In genomic region chr6:106820412-106820852, GRCh38 we compare ENCODE assay signal across 18 cellular contexts.
DNase-seq lines count a peak whose midpoint lies in the region; FAIRE-seq and TF ChIP-seq lines count a peak whose summit lies in the region.
"Had no signal": no experiment of that assay in that cellular context is flagged by ENCODE, and none has a peak within 500 bp of the region (broad histone marks: within the 10 kb centered on the region; RNA-seq: fewer than 3 reads in every experiment).

No MANE protein-coding gene starts in this region.

- H3K18ac ChIP-seq in trophoblast cell (ENCODE audit: low read length), result no peak overlapping the region

- H4K8ac ChIP-seq in trophoblast cell (ENCODE audit: low read depth, low read length), result no peak overlapping the region

- no peak overlapping the region for H4K91ac ChIP-seq in trophoblast cell (ENCODE audit: low read depth, low read length)

- no peak overlapping the region for H4K12ac ChIP-seq in trophoblast cell (ENCODE audit: low read depth, low read length)

- H3K9ac ChIP-seq in endodermal cell (ENCODE audit: extremely low read depth, low read length, poor library complexity, severe bottlenecking) (no peak overlapping the region), trophoblast cell (ENCODE audit: low read length) (no peak overlapping the region)

- peak; percentile 88 for DNase-seq in EL
- peak; percentile 14 for DNase-seq in MV-4-11 (lab: John Stamatoyannopoulos, UW)
- no peak for DNase-seq in endodermal cell
- DNase-seq in trophoblast cell, result peak; percentile 30 to 66
- DNase-seq in foreskin fibroblast, result no peak
- DNase-seq in NCI-H1417 treated with DMSO at 0.1 percent for 48 hours (lab: John Stamatoyannopoulos, UW), result no peak
- no peak for DNase-seq in GM12891 (ENCODE audit: insufficient read length, low spot score)
- DNase-seq in activated gamma-delta T cell treated with Interleukin-2 at 50 U/mL for 16 hours, result no peak
- DNase-seq: activated CD4-positive, alpha-beta T cell treated with anti-CD3 and anti-CD28 coated beads for 4 hours; activated T-cell treated with anti-CD3 and anti-CD28 coated beads, Interleukin-2, amount 50 U/mL, for 72 hours; anterior cingulate cortex; NCI-H2227 treated with DMSO at 0.1 percent for 48 hours; stimulated activated CD4-positive, alpha-beta T cell treated with anti-CD3 and anti-CD28 coated beads, Interleukin-4, amount 100 ng/mL, for 24 hours; stimulated activated naive B cell treated with anti-CD40 and anti-IgM and Interleukin-4, amounts not matched to agents 10 μg/mL and 1 μg/mL and 100 μg/mL, for 72 hours had no signal

- no peak overlapping the region for H3K4me2 ChIP-seq in trophoblast cell (ENCODE audit: low read length)

- peak overlapping the region; percentile 10 for H3K27ac Mint-ChIP-seq in endodermal cell
- H3K27ac Mint-ChIP-seq: activated T-cell treated with anti-CD3 and anti-CD28 coated beads, Interleukin-2, amount 50 U/mL, for 72 hours; stimulated activated naive B cell treated with anti-CD40 and anti-IgM and Interleukin-4, amounts not matched to agents 10 μg/mL and 1 μg/mL and 100 μg/mL, for 72 hours had no signal

- H2BK5ac ChIP-seq in trophoblast cell (ENCODE audit: low read depth, low read length, poor library complexity), result no peak overlapping the region

- H3K14ac ChIP-seq in trophoblast cell (ENCODE audit: low read length), result no peak overlapping the region

- FAIRE-seq in GM12891 (lab: Jason Lieb, UNC), result no peak
- FAIRE-seq: G401.6, H1, keratinocyte had no signal

- no peaks in the 10 kb centered on the region for H3K27me3 Mint-ChIP-seq in endodermal cell (ENCODE audit: insufficient read depth)
- H3K27me3 Mint-ChIP-seq: stimulated activated naive B cell treated with anti-CD40 and anti-IgM and Interleukin-4, amounts not matched to agents 10 μg/mL and 1 μg/mL and 100 μg/mL, for 72 hours had no signal

- peaks cover 22% of the 10 kb centered on the region for H3K4me1 Mint-ChIP-seq in endodermal cell
- H3K4me1 Mint-ChIP-seq: CD14-positive monocyte; stimulated activated naive B cell treated with anti-CD40 and anti-IgM and Interleukin-4, amounts not matched to agents 10 μg/mL and 1 μg/mL and 100 μg/mL, for 72 hours had no signal

- no peak overlapping the region for H2BK12ac ChIP-seq in trophoblast cell (ENCODE audit: low read length)

- no peak overlapping the region for H3K4me3 ChIP-seq in endodermal cell (ENCODE audit: low read length)
- no peak overlapping the region for H3K4me3 ChIP-seq in trophoblast cell (ENCODE audit: low read depth, low read length)
- no peak overlapping the region for H3K4me3 ChIP-seq in foreskin fibroblast (ENCODE audit: low read depth in 1 of 2, low read length in 2 of 2)

- H2AK5ac ChIP-seq in trophoblast cell (ENCODE audit: low read length), result no peak overlapping the region

- H3K4me1 ChIP-seq in endodermal cell (ENCODE audit: control insufficient read depth, insufficient read depth, low read length), result peaks cover 5% of the 10 kb centered on the region
- peaks cover 18 to 27% of the 10 kb centered on the region in 2 experiments for H3K4me1 ChIP-seq in trophoblast cell (ENCODE audit: control insufficient read depth in 1 of 2, insufficient read depth in 2 of 2, low read length in 2 of 2)

- H3K9me3 ChIP-seq in endodermal cell (ENCODE audit: control insufficient read depth, low read length) (no peaks in the 10 kb centered on the region), trophoblast cell (ENCODE audit: insufficient read depth, low read depth, low read length) (no peaks in the 10 kb centered on the region)

- H3K27me3 ChIP-seq in endodermal cell (ENCODE audit: control insufficient read depth, insufficient read depth, low read length, poor library complexity, severe bottlenecking) (no peaks in the 10 kb centered on the region), trophoblast cell (ENCODE audit: insufficient read depth, low read length) (no peaks in the 10 kb centered on the region)

- H2BK120ac ChIP-seq in trophoblast cell (ENCODE audit: insufficient read depth, low read length, poor library complexity), result no peak overlapping the region

- H3K79me2 ChIP-seq in trophoblast cell (ENCODE audit: control insufficient read depth, insufficient read depth, low read length, poor library complexity), result no peaks in the 10 kb centered on the region

- H3K9me3 Mint-ChIP-seq in endodermal cell, result peaks cover 2% of the 10 kb centered on the region
- H3K9me3 Mint-ChIP-seq: activated T-cell treated with anti-CD3 and anti-CD28 coated beads, Interleukin-2, amount 50 U/mL, for 72 hours; CD14-positive monocyte had no signal

- no peak overlapping the region for H3K4ac ChIP-seq in trophoblast cell (ENCODE audit: low read depth, low read length)

- TF ChIP-seq POLR2A in GM12891 (IDR thresholded peaks at IDR 0.05; ENCODE audit: low read depth, low read length), result no peak

- H3K36me3 Mint-ChIP-seq in endodermal cell (ENCODE audit: low read depth), result no peaks in the 10 kb centered on the region
- H3K36me3 Mint-ChIP-seq: CD14-positive monocyte; stimulated activated naive B cell treated with anti-CD40 and anti-IgM and Interleukin-4, amounts not matched to agents 10 μg/mL and 1 μg/mL and 100 μg/mL, for 72 hours had no signal

- H2AFZ ChIP-seq in trophoblast cell (ENCODE audit: insufficient read depth, low read length, poor library complexity), result no peak overlapping the region

- H3K27ac ChIP-seq in endodermal cell (ENCODE audit: low read depth, low read length), result no peak overlapping the region
- peak overlapping the region; percentile 57 for H3K27ac ChIP-seq in trophoblast cell (ENCODE audit: low read depth, low read length)

- no peak overlapping the region for H3K4me3 Mint-ChIP-seq in endodermal cell
- H3K4me3 Mint-ChIP-seq: activated T-cell treated with anti-CD3 and anti-CD28 coated beads, Interleukin-2, amount 50 U/mL, for 72 hours; CD14-positive monocyte; stimulated activated naive B cell treated with anti-CD40 and anti-IgM and Interleukin-4, amounts not matched to agents 10 μg/mL and 1 μg/mL and 100 μg/mL, for 72 hours had no signal

- no peak for TF ChIP-seq CTCF in endodermal cell (conservative IDR thresholded peaks at IDR 0.05)
- no peak for TF ChIP-seq CTCF in foreskin fibroblast (IDR thresholded peaks at IDR 0.05; ENCODE audit: low read depth, low read length)

- H3K36me3 ChIP-seq in endodermal cell (ENCODE audit: control insufficient read depth, insufficient read depth, low read length) (no peaks in the 10 kb centered on the region), trophoblast cell (ENCODE audit: control insufficient read depth in 1 of 2, insufficient read depth in 2 of 2, low read length in 2 of 2) (no peaks in the 10 kb centered on the region)

- H3K79me1 ChIP-seq in trophoblast cell (ENCODE audit: low read length), result peaks cover 21% of the 10 kb centered on the region

- H3K23ac ChIP-seq in trophoblast cell (ENCODE audit: low read length), result no peak overlapping the region

TF ChIP-seq in GM12891, 5 proteins besides CTCF, POLR2A, EP300 and RAD21:
- TF ChIP-seq PAX5 (IDR thresholded peaks at IDR 0.05; ENCODE audit: insufficient read depth, low read length, severe bottlenecking) (no peak), POLR2AphosphoS5 (IDR thresholded peaks at IDR 0.05; ENCODE audit: low read depth, low read length) (no peak), TAF1 (IDR thresholded peaks at IDR 0.05; ENCODE audit: low read depth, low read length) (no peak), POU2F2 (IDR thresholded peaks at IDR 0.05; ENCODE audit: low read depth, low read length) (no peak), SPI1 (IDR thresholded peaks at IDR 0.05; ENCODE audit: low read depth, low read length) (no peak)
TF ChIP-seq in GM12891: peak in this region for 0.

Comparison
In these comparisons a context has a peak if more than half of its experiments do, and no peak if none do; other contexts are left out.
1. DNase-seq: peak in EL (single experiment), MV-4-11 (single experiment) and trophoblast cell (2 of 2); none in endodermal cell (single experiment), foreskin fibroblast (0 of 2), NCI-H1417 treated with DMSO at 0.1 percent for 48 hours (single experiment), GM12891 (single experiment) and activated gamma-delta T cell treated with Interleukin-2 at 50 U/mL for 16 hours (single experiment).